ENCODE assay signal across 1 cellular context in genomic region chr20:51871943-51872342, GRCh38.
TF ChIP-seq lines count a peak whose summit lies in the region.

No MANE protein-coding gene starts in this region.

TF ChIP-seq in HEK293, 187 proteins besides CTCF, POLR2A, EP300 and RAD21 (continued from another document):
- TF ChIP-seq PRDM6 (tag by site-specific recombination; IDR thresholded peaks at IDR 0.05) (peak; percentile 78), ZBTB17 (tag by site-specific recombination; IDR thresholded peaks at IDR 0.05) (peak; percentile 53; the same call in 1 of the 2 replicates), ZNF2 (tag by site-specific recombination; IDR thresholded peaks at IDR 0.05) (0 out of 2 replicates have a peak, but pooled peaks have one; percentile 30), FEZF1 (tag by site-specific recombination; IDR thresholded peaks at IDR 0.05) (peak; percentile 56; the same call in 1 of the 2 replicates), ZBTB49 (tag by site-specific recombination; IDR thresholded peaks at IDR 0.05; ENCODE audit: low read depth) (no peak), PRDM4 (tag by site-specific recombination; IDR thresholded peaks at IDR 0.05) (peak; percentile 84), ZNF18 (tag by site-specific recombination; IDR thresholded peaks at IDR 0.05) (peak; percentile 57; the same call in 1 of the 2 replicates), GLIS1 (tag by site-specific recombination; IDR thresholded peaks at IDR 0.05) (peak; percentile 41; the same call in 1 of the 2 replicates), ZNF561 (tag by site-specific recombination; IDR thresholded peaks at IDR 0.05; ENCODE audit: borderline replicate concordance) (peak; percentile 96), ZNF610 (tag by site-specific recombination; IDR thresholded peaks at IDR 0.05; ENCODE audit: borderline replicate concordance) (peak; percentile 96), IKZF3 (tag by site-specific recombination; IDR thresholded peaks at IDR 0.05) (peak; percentile 34; the same call in 1 of the 2 replicates), TCF7L2 (IDR thresholded peaks at IDR 0.05; ENCODE audit: borderline replicate concordance, low read depth, low read length) (peak; percentile 96), ZIC2 (tag by site-specific recombination; IDR thresholded peaks at IDR 0.05) (peak; percentile 34; the same call in 1 of the 2 replicates), KLF16 (tag by site-specific recombination; IDR thresholded peaks at IDR 0.05) (peak; percentile 35; the same call in 1 of the 2 replicates), ZNF660 (tag by site-specific recombination; IDR thresholded peaks at IDR 0.05) (no peak), PRDM10 (tag by site-specific recombination; IDR thresholded peaks at IDR 0.05) (peak; percentile 85), KLF17 (tag by site-specific recombination; IDR thresholded peaks at IDR 0.05) (no peak), RBAK (tag by site-specific recombination; IDR thresholded peaks at IDR 0.05) (no peak), ZNF19 (tag by site-specific recombination; IDR thresholded peaks at IDR 0.05; ENCODE audit: low read depth) (no peak), ZSCAN30 (tag by site-specific recombination; IDR thresholded peaks at IDR 0.05) (0 out of 2 replicates have a peak, but pooled peaks have one; percentile 31), HIC1 (tag by site-specific recombination; IDR thresholded peaks at IDR 0.05) (peak; percentile 33; the same call in 1 of the 2 replicates), ZNF704 (tag by site-specific recombination; IDR thresholded peaks at IDR 0.05) (no peak), ZNF701 (tag by site-specific recombination; IDR thresholded peaks at IDR 0.05) (no peak)
